17 cellular contexts compared by ENCODE assay signal in genomic region chr13:110376120-110376519, GRCh38.
DNase-seq lines count a peak whose midpoint lies in the region; ATAC-seq and TF ChIP-seq lines count a peak whose summit lies in the region.
"Had no signal": no experiment of that assay in that cellular context is flagged by ENCODE, and none has a peak within 500 bp of the region (broad histone marks: within the 10 kb centered on the region; RNA-seq: fewer than 3 reads in every experiment).

No MANE protein-coding gene starts in this region.

- ATAC-seq in gastroesophageal sphincter, result no peak
- no peak for ATAC-seq in HG03139 (IDR thresholded peaks at IDR 0.05; ENCODE audit: unreplicated experiment)
- ATAC-seq: Panc1 had no signal

- H3K18ac ChIP-seq in mesenchymal stem cell (ENCODE audit: low read depth in 1 of 2, low read length in 2 of 2), result no peak overlapping the region

- no peak for TF ChIP-seq EP300 in gastroesophageal sphincter (IDR thresholded peaks at IDR 0.05)

- H2AK5ac ChIP-seq in mesenchymal stem cell (ENCODE audit: low read length, severe bottlenecking), result no peak overlapping the region

- H2AFZ ChIP-seq in mesenchymal stem cell (ENCODE audit: low read depth, low read length), result no peak overlapping the region
- H2AFZ ChIP-seq: parathyroid adenoma had no signal

- H2BK120ac ChIP-seq in mesenchymal stem cell (ENCODE audit: low read depth, low read length), result no peak overlapping the region

- TF ChIP-seq POLR2A in gastroesophageal sphincter (IDR thresholded peaks at IDR 0.05), result no peak

- H3K9me3 ChIP-seq in SK-N-MC (ENCODE audit: low read depth, low read length) (no peaks in the 10 kb centered on the region), gastroesophageal sphincter (no peaks in the 10 kb centered on the region), mesenchymal stem cell (ENCODE audit: control insufficient read depth, low read length) (no peaks in the 10 kb centered on the region), subcutaneous abdominal adipose tissue (ENCODE audit: control insufficient read depth in 5 of 5, low read length in 5 of 5) (no peaks in the 10 kb centered on the region)

- H3K79me1 ChIP-seq in mesenchymal stem cell (replicated peaks; ENCODE audit: low read length, poor library complexity, severe bottlenecking), result peaks cover 20% of the 10 kb centered on the region

- H3K36me3 ChIP-seq in SK-N-MC (ENCODE audit: insufficient read depth, low read length) (no peaks in the 10 kb centered on the region), gastroesophageal sphincter (no peaks in the 10 kb centered on the region), mesenchymal stem cell (ENCODE audit: control insufficient read depth in 1 of 2, insufficient read depth in 2 of 2, low read depth in 1 of 2, low read length in 2 of 2) (peaks cover 0 to 29% of the 10 kb centered on the region in 2 experiments), subcutaneous abdominal adipose tissue (ENCODE audit: control insufficient read depth in 5 of 5, insufficient read depth in 5 of 5, low read length in 5 of 5) (peaks cover 0 to 10% (median 8%) of the 10 kb centered on the region in 5 donors)

- peaks cover 31 to 100% (median 42%) of the 10 kb centered on the region in 3 donors for H3K4me1 ChIP-seq in gastroesophageal sphincter
- peaks cover 36% of the 10 kb centered on the region for H3K4me1 ChIP-seq in mesenchymal stem cell (ENCODE audit: control insufficient read depth, insufficient read depth, low read depth, low read length)
- H3K4me1 ChIP-seq in subcutaneous abdominal adipose tissue (ENCODE audit: control insufficient read depth in 5 of 5, insufficient read depth in 5 of 5, low read length in 5 of 5), result peaks cover 17 to 84% (median 59%) of the 10 kb centered on the region in 5 donors
- H3K4me1 ChIP-seq: parathyroid adenoma had no signal

- no peak for DNase-seq in SK-N-MC (ENCODE audit: low read depth, low spot score)
- peak; percentile 40 for DNase-seq in mesenchymal stem cell
- DNase-seq in SHP77 (lab: John Stamatoyannopoulos, UW), result no peak
- DNase-seq in SK-N-DZ (ENCODE audit: low spot score), result no peak
- no peak for DNase-seq in NCI-H748 (lab: John Stamatoyannopoulos, UW; ENCODE audit: unreplicated experiment)
- DNase-seq: activated CD4-positive, alpha-beta T cell treated with anti-CD3 and anti-CD28 coated beads, Interleukin-2, amount 10 ng/mL, durations not matched to agents 7 days and 5 days; anterior cingulate cortex; CD8-positive, alpha-beta memory T cell; cortex of kidney; foreskin fibroblast; NCI-H146; NCI-H226 had no signal

- no peak overlapping the region for H2BK5ac ChIP-seq in mesenchymal stem cell (ENCODE audit: low read depth, low read length, poor library complexity, severe bottlenecking)

- no peak overlapping the region for H3K4ac ChIP-seq in mesenchymal stem cell (ENCODE audit: low read depth in 1 of 2, low read length in 2 of 2)

- H3K23ac ChIP-seq in mesenchymal stem cell (ENCODE audit: low read length in 2 of 2), result no peak overlapping the region

- TF ChIP-seq CTCF in gastroesophageal sphincter (IDR thresholded peaks at IDR 0.05), result no peak

- H3K27me3 ChIP-seq in gastroesophageal sphincter, result no peaks in the 10 kb centered on the region
- H3K27me3 ChIP-seq in mesenchymal stem cell (ENCODE audit: control insufficient read depth in 1 of 2, insufficient read depth in 1 of 2, low read length in 2 of 2), result no peaks in the 10 kb centered on the region
- no peaks in the 10 kb centered on the region for H3K27me3 ChIP-seq in subcutaneous abdominal adipose tissue (ENCODE audit: control insufficient read depth in 5 of 5, insufficient read depth in 4 of 5, low read length in 5 of 5)

- peak overlapping the region; percentile 70 for H3K27ac ChIP-seq in SK-N-MC
- peak overlapping the region; percentile 44 to 84 (median 74) for H3K27ac ChIP-seq in gastroesophageal sphincter
- no peak overlapping the region for H3K27ac ChIP-seq in mesenchymal stem cell (ENCODE audit: low read length, poor library complexity, severe bottlenecking)
- H3K27ac ChIP-seq in subcutaneous abdominal adipose tissue (ENCODE audit: low read depth, low read length), result peak overlapping the region; percentile 97
- H3K27ac ChIP-seq: parathyroid adenoma had no signal

- H3K4me3 ChIP-seq in SK-N-MC, result peak overlapping the region; percentile 14; the same call in 1 of the 2 replicates
- H3K4me3 ChIP-seq in gastroesophageal sphincter, result no peak overlapping the region
- H3K4me3 ChIP-seq in mesenchymal stem cell (ENCODE audit: insufficient read depth in 1 of 2, low read depth in 1 of 2, low read length in 2 of 2), result no peak overlapping the region
- no peak overlapping the region for H3K4me3 ChIP-seq in subcutaneous abdominal adipose tissue (ENCODE audit: low read depth in 1 of 5, low read length in 5 of 5)

- H3K4me2 ChIP-seq in mesenchymal stem cell (ENCODE audit: low read length, poor library complexity, severe bottlenecking), result no peak overlapping the region

- no peak overlapping the region for H2BK12ac ChIP-seq in mesenchymal stem cell (ENCODE audit: low read length in 2 of 2)

- 23 to 32% methylated on average over 5 of the region's 5 CpGs for WGBS in gastroesophageal sphincter (ENCODE audit: low coverage in 1 of 2), 2 donors
- WGBS in mesenchymal stem cell, result 88% methylated on average over 3 of the region's 5 CpGs

- no peak overlapping the region for H2BK15ac ChIP-seq in mesenchymal stem cell (ENCODE audit: low read depth, poor library complexity, severe bottlenecking)

- no peak overlapping the region for H4K8ac ChIP-seq in mesenchymal stem cell (ENCODE audit: low read length)

- no peak overlapping the region for H3K9ac ChIP-seq in SK-N-MC (ENCODE audit: insufficient read length)
- H3K9ac ChIP-seq in mesenchymal stem cell (ENCODE audit: low read length), result no peak overlapping the region
- H3K9ac ChIP-seq in subcutaneous abdominal adipose tissue (ENCODE audit: low read length in 5 of 5), result peak overlapping the region in 3 of 5 donors; percentile 7 to 24 (median 7)
- H3K9ac ChIP-seq: parathyroid adenoma had no signal

- H3K14ac ChIP-seq in mesenchymal stem cell (ENCODE audit: low read length in 2 of 2), result no peak overlapping the region

- no peak overlapping the region for H4K91ac ChIP-seq in mesenchymal stem cell (ENCODE audit: low read length)

Comparison
In these comparisons a context has a peak if more than half of its experiments do, and no peak if none do; other contexts are left out.
1. H3K9ac ChIP-seq: peak in subcutaneous abdominal adipose tissue (3 of 5); none in SK-N-MC (single experiment) and mesenchymal stem cell (single experiment).